In the genomic region with DNA sequence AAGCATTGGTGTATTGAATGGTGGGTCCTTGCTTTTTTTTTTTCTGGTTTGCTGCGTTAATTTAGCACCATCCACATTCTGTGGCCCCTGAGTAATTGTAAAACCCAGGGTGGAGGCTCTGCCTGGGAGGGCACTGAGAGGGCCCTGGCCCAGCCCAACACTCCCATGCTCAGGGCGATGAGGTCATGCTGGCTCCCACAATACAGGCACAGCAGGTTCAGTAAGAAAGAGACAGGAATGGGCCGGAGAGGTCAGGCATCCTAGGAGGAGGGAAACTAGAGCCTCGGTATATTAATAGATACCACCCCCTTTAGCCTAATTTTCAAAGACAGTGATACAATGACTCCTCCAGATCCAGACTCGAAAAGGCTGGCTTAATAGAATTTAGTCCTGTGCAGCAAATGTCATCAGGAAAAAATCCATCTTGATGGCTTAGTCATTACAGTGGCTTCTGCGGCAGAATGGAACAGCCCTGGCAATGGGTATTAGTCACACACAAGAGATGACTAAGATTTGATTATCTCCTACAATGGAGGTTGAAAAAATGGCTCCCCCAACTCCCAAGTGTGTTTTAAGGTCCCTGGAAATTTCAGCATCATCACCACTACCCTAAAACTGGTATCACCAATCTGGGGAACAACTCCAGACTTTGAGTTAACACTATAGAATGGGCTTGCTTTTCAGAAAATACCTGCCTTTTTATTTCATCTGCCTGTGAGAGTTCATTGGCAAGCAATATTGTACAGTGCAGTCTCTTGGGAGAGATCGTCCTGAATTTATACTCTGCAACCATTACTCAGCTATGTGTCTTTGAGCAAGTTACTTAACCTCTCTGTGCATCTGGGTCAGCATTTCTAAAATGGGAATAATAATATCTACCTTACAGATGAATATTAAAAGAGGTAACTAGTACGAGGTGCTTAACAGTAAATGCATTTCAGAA, we compare ENCODE assay signal across 7 cellular contexts. TPM values are rescaled to one million over a fixed set of nuclear protein-coding genes. Genes with fewer than 3 reads are reported as not detected.
DNase-seq lines count a peak whose midpoint lies in the region; ATAC-seq, FAIRE-seq and TF ChIP-seq lines count a peak whose summit lies in the region.

No MANE protein-coding gene starts in this region.

- intact Hi-C loops in K562 (cut with micrococcal nuclease) (no loop called here), left colon (cut with DNase I, micrococcal nuclease) (no loop called here)

- CTCF ChIA-PET in K562 (lab: Yijun Ruan, JAX; ENCODE audit: low intra/inter-chr PET ratio): no interaction called here

- H3K4me1 ChIP-seq in K562 (replicated peaks in 1 of 2; ENCODE audit: control insufficient read depth in 2 of 2, insufficient read depth in 2 of 2, low read length in 2 of 2) (no peaks in the 10 kb centered on the region), thoracic aorta (ENCODE audit: control insufficient read depth in 1 of 2, low read depth in 2 of 2) (peaks cover 13 to 25% of the 10 kb centered on the region in 2 donors)

- no peak overlapping the region for H3K9ac ChIP-seq in K562 (ENCODE audit: insufficient read depth in 1 of 2, low read depth in 2 of 2, low read length in 2 of 2)

- no TSS peak for BruUV-seq in K562 (replicated peaks; lab: Mats Ljungman, UMichigan)

- H3K27me3 ChIP-seq in K562 (ENCODE audit: control insufficient read depth in 2 of 2, insufficient read depth in 2 of 2, low read length in 2 of 2) (peaks cover 19 to 36% of the 10 kb centered on the region in 2 experiments), thoracic aorta (replicated peaks; ENCODE audit: insufficient read depth) (no peaks in the 10 kb centered on the region)

- H3K36me3 ChIP-seq in K562 (ENCODE audit: control insufficient read depth, insufficient read depth, low read length) (no peaks in the 10 kb centered on the region), thoracic aorta (no peaks in the 10 kb centered on the region)

- H4K20me1 ChIP-seq in K562 (replicated peaks; ENCODE audit: control insufficient read depth, insufficient read depth, low read length): no peaks in the 10 kb centered on the region

- DNase-seq in NCI-H226 (peak; percentile 88), K562 (ENCODE audit: extremely low read depth in 1 of 4, low spot score in 3 of 4) (peak in 1 of 4 experiments; percentile 11), left colon (no peak), thoracic aorta (ENCODE audit: low spot score) (peak; percentile 41), GM12891 (ENCODE audit: insufficient read length, low spot score) (no peak), mesenteric fat pad (ENCODE audit: low spot score) (no peak)

- POLR2A ChIA-PET in K562 (lab: Yijun Ruan, JAX): no interaction called here

- under 1% methylated on average over 8 of the region's 8 CpGs for WGBS in K562 (ENCODE audit: insufficient coverage, low coverage, missing lambda C conversion rate)

- no peak overlapping the region for H3K4me3 ChIP-seq in K562
- peak overlapping the region; percentile 21 for H3K4me3 ChIP-seq in thoracic aorta

- no peak overlapping the region for H2AFZ ChIP-seq in K562 (ENCODE audit: low read depth, low read length)

- no peaks in the 10 kb centered on the region for H3K79me2 ChIP-seq in K562 (ENCODE audit: control insufficient read depth, insufficient read depth, low read length)

- TF ChIP-seq CTCF in K562 (IDR thresholded peaks at IDR 0.05 in 2 of 3, conservative IDR thresholded peaks at IDR 0.05 in 1 of 3; ENCODE audit: insufficient read depth in 2 of 3, low read depth in 1 of 3, low read length in 3 of 3) (no peak), thoracic aorta (IDR thresholded peaks at IDR 0.05) (no peak)

- TF ChIP-seq RAD21 in K562 (CRISPR knock-in tag; conservative IDR thresholded peaks at IDR 0.05 in 1 of 2, IDR thresholded peaks at IDR 0.05 in 1 of 2): no peak

- TF ChIP-seq EP300 in K562 (IDR thresholded peaks at IDR 0.05; ENCODE audit: low read length): no peak

- H3K9me1 ChIP-seq in K562 (ENCODE audit: control insufficient read depth, insufficient read depth, low read length): no peaks in the 10 kb centered on the region

- no peak overlapping the region for H3K4me2 ChIP-seq in K562 (ENCODE audit: insufficient read depth, low read length)

- ATAC-seq in GM21717 (IDR thresholded peaks at IDR 0.05; ENCODE audit: unreplicated experiment) (peak; percentile 64), K562 (peak; percentile 53; the same call in 2 of the 3 replicates), left colon (peak; percentile 72), thoracic aorta (ENCODE audit: insufficient number of reproducible peaks, low FRiP score, low read depth) (peak; percentile 59)

- no peak for FAIRE-seq in K562 (lab: Jason Lieb, UNC)
- FAIRE-seq in GM12891 (lab: Jason Lieb, UNC): no peak

- in situ Hi-C loops in K562 (cut with MboI): no loop called here

- H3K27ac ChIP-seq in K562 (ENCODE audit: extremely low read depth, low read depth, low read length): no peak overlapping the region
- H3K27ac ChIP-seq in thoracic aorta: peak overlapping the region; percentile 80 to 96

- TF ChIP-seq POLR2A in K562 (conservative IDR thresholded peaks at IDR 0.05) (no peak), GM12891 (IDR thresholded peaks at IDR 0.05; ENCODE audit: low read depth, low read length) (no peak)

- H3K9me3 ChIP-seq in K562 (replicated peaks; ENCODE audit: control insufficient read depth, insufficient read depth, low read depth, low read length) (no peaks in the 10 kb centered on the region), thoracic aorta (no peaks in the 10 kb centered on the region)

TF ChIP-seq in K562, 482 proteins besides CTCF, POLR2A, EP300 and RAD21 (continues in another document):
- TF ChIP-seq, protein P1, sequence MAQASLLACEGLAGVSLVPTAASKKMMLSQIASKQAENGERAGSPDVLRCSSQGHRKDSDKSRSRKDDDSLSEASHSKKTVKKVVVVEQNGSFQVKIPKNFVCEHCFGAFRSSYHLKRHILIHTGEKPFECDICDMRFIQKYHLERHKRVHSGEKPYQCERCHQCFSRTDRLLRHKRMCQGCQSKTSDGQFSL (CRISPR knock-in tag; IDR thresholded peaks at IDR 0.05): no peak
- TF ChIP-seq, protein P1 (tag; IDR thresholded peaks at IDR 0.05): no peak
- TF ChIP-seq ZSCAN29 (IDR thresholded peaks at IDR 0.05): no peak
- TF ChIP-seq TEAD1 (CRISPR knock-in tag; IDR thresholded peaks at IDR 0.05): no peak

TF ChIP-seq in GM12891, 5 proteins besides CTCF, POLR2A, EP300 and RAD21:
- TF ChIP-seq PAX5 (IDR thresholded peaks at IDR 0.05; ENCODE audit: insufficient read depth, low read length, severe bottlenecking) (no peak), POU2F2 (IDR thresholded peaks at IDR 0.05; ENCODE audit: low read depth, low read length) (no peak), TAF1 (IDR thresholded peaks at IDR 0.05; ENCODE audit: low read depth, low read length) (no peak), POLR2AphosphoS5 (IDR thresholded peaks at IDR 0.05; ENCODE audit: low read depth, low read length) (no peak), SPI1 (IDR thresholded peaks at IDR 0.05; ENCODE audit: low read depth, low read length) (no peak)

RNA-seq across cellular contexts. Expression of a gene that starts 43.9 kb away (rescaled TPM):
- total RNA-seq in K562 (2011; cell fraction: chromatin; rRNA removed; ENCODE audit: low replicate concordance): 2.5 and 10.4 TPM in 2 replicates
- 1.1 and 1.2 TPM in 2 replicates for total RNA-seq in K562 (2011; cell fraction: nucleolus; rRNA removed)
- total RNA-seq in K562 (2011; cell fraction: nucleoplasm; rRNA removed): 1.8 and 3.4 TPM in 2 replicates
- total RNA-seq in K562 (2014; rRNA removed): 0.73 and 1.3 TPM in 2 replicates
- total RNA-seq in K562 (2014; rRNA removed; fragmentation: Illumina TruSeq; extraction: Trizol): 1.6 and 1.7 TPM in 2 replicates
- total RNA-seq in K562 (2015; rRNA removed; fragmentation: Illumina TruSeq; extraction: Trizol): 0.94 and 1.2 TPM in 2 replicates
- total RNA-seq in K562 (2021): 1.6 and 2.1 TPM in 2 replicates
- 1.5 and 2.4 TPM in 2 replicates for polyA plus RNA-seq in K562 (2011; rRNA removed)
- polyA plus RNA-seq in K562 (2011; cell fraction: cytosol; rRNA removed): 0.52 and 1.5 TPM in 2 replicates
- 1.5 and 2.3 TPM in 2 replicates for polyA plus RNA-seq in K562 (2011; cell fraction: nucleus; rRNA removed)
- polyA plus RNA-seq in K562 (2012): 1.6 and 2.3 TPM in 2 replicates
- 0.83 and 0.91 TPM in 2 replicates for polyA plus RNA-seq in K562 (2014; fragmentation: Illumina TruSeq; extraction: Trizol)
- 1 to 10 TPM in 1 of 2 experiments, under 1 TPM in 1; 0.73 to 1.6 TPM for polyA plus RNA-seq in K562 (2014; fragmentation: Nextera tagmentation; extraction: Ambion mirVana)
- polyA plus RNA-seq in K562 (2014; rRNA removed): 1.1 and 1.4 TPM in 2 replicates
- polyA minus RNA-seq in K562 (2011; rRNA and poly(A)+ RNA removed): 3.9 and 5.5 TPM in 2 replicates
- 0.86 and 3.0 TPM in 2 replicates for polyA minus RNA-seq in K562 (2011; cell fraction: cytosol; rRNA and poly(A)+ RNA removed)
- 2.7 and 4.8 TPM in 2 replicates for polyA minus RNA-seq in K562 (2011; cell fraction: nucleus; rRNA and poly(A)+ RNA removed)
- 10 to 100 TPM; 22.4 to 31.1 TPM for total RNA-seq in left colon
- 10 to 100 TPM; 32.5 to 32.8 TPM for total RNA-seq in thoracic aorta
- polyA plus RNA-seq in GM12891 (2012; ENCODE audit: low read depth, missing spikeins): 4.1 TPM
- 38.5 TPM for total RNA-seq in mesenteric fat pad

Comparison
In these comparisons a context has a peak if more than half of its experiments do, and no peak if none do; other contexts are left out.
1. DNase-seq: peak in NCI-H226 (single experiment) and thoracic aorta (single experiment); none in left colon (0 of 2), GM12891 (single experiment) and mesenteric fat pad (single experiment).
2. Peak in every context shown above with its lines, with median percentiles within 50 percentile points of each other: ATAC-seq.